ENCODE assay signal across 28 cellular contexts in genomic region chr20:10927011-10927583, GRCh38.
DNase-seq lines count a peak whose midpoint lies in the region; TF ChIP-seq lines count a peak whose summit lies in the region.
"Had no signal": no experiment of that assay in that cellular context is flagged by ENCODE, and none has a peak within 500 bp of the region (broad histone marks: within the 10 kb centered on the region; RNA-seq: fewer than 3 reads in every experiment).

No MANE protein-coding gene starts in this region.

- no peaks in the 10 kb centered on the region for H3K27me3 Mint-ChIP-seq in osteocyte (ENCODE audit: unreplicated experiment)
- H3K27me3 Mint-ChIP-seq: activated naive CD4-positive, alpha-beta T cell treated with anti-CD3 and anti-CD28 coated beads, Interleukin-2, amount 10 ng/mL, durations not matched to agents 7 days and 5 days had no signal

- no peaks in the 10 kb centered on the region for H3K36me3 Mint-ChIP-seq in osteocyte (ENCODE audit: unreplicated experiment)
- H3K36me3 Mint-ChIP-seq: activated naive CD4-positive, alpha-beta T cell treated with anti-CD3 and anti-CD28 coated beads, Interleukin-2, amount 10 ng/mL, durations not matched to agents 7 days and 5 days; CD14-positive monocyte; natural killer cell had no signal

- DNase-seq in NCI-H1417 (lab: John Stamatoyannopoulos, UW): peak in 2 of 3 experiments; percentile 20 to 94
- no peak for DNase-seq in NCI-H1417 treated with DMSO at 0.1 percent for 48 hours (lab: John Stamatoyannopoulos, UW)
- DNase-seq in NCI-H2029 treated with DMSO at 0.1 percent for 48 hours (lab: John Stamatoyannopoulos, UW): peak; percentile 92
- peak; percentile 44 for DNase-seq in NCI-H524 treated with DMSO at 0.1 percent for 48 hours (lab: John Stamatoyannopoulos, UW)
- DNase-seq in osteocyte (ENCODE audit: extremely low spot score, unreplicated experiment): no peak
- no peak for DNase-seq in activated naive CD4-positive, alpha-beta T cell treated with Interleukin-2 at 50 U/mL for 16 hours
- no peak for DNase-seq in GM19238 (ENCODE audit: insufficient read length, low spot score)
- no peak for DNase-seq in NCI-H1436 treated with DMSO at 0.1 percent for 48 hours (lab: John Stamatoyannopoulos, UW)
- DNase-seq: activated CD4-positive, alpha-beta T cell treated with anti-CD3 and anti-CD28 coated beads, Interleukin-2, amount 50 U/mL, for 48 hours; activated CD4-positive, CD25-positive, alpha-beta regulatory T cell; activated naive CD4-positive, alpha-beta T cell treated with anti-CD3 and anti-CD28 coated beads, Interleukin-2, amount 10 ng/mL, durations not matched to agents 7 days and 5 days; adrenal gland; Caco-2; foreskin melanocyte; heart right ventricle; natural killer cell; NCI-H1694 treated with DMSO at 0.1 percent for 48 hours; NCI-H446 treated with DMSO at 0.1 percent for 48 hours; NK-92 treated with Interleukin-12 subunit alpha and Interleukin-12 subunit beta, amount 100 ng/mL, for 24 hours; nucleus accumbens; PC-3; psoas muscle; sigmoid colon; stimulated activated CD4-positive, alpha-beta T cell treated with anti-CD3 and anti-CD28 coated beads, Interleukin-4, amount 100 ng/mL, for 24 hours; thyroid gland had no signal

- H3K4me3 Mint-ChIP-seq in osteocyte (ENCODE audit: unreplicated experiment): no peak overlapping the region
- H3K4me3 Mint-ChIP-seq: activated naive CD4-positive, alpha-beta T cell treated with anti-CD3 and anti-CD28 coated beads, Interleukin-2, amount 10 ng/mL, durations not matched to agents 7 days and 5 days; activated T-helper 1 cell treated with anti-CD3 and anti-CD28 coated beads, Interleukin-12 subunit alpha, Interleukin-12 subunit beta, Interleukin-2, Interleukin-4 antibody, amounts not matched to agents 30 ng/mL and 10 ng/mL and 1 ng/mL, durations not matched to agents 14 hours and 24 hours and 36 hours; CD14-positive monocyte; natural killer cell; T-helper 1 cell treated with Interleukin-12 subunit alpha and Interleukin-12 subunit beta and Interleukin-4 antibody, amounts not matched to agents 30 μg/mL and 1 μg/mL, for 36 hours had no signal

- peak overlapping the region; percentile 62 for H3K27ac Mint-ChIP-seq in osteocyte (ENCODE audit: unreplicated experiment)
- H3K27ac Mint-ChIP-seq: activated naive CD4-positive, alpha-beta T cell treated with anti-CD3 and anti-CD28 coated beads, Interleukin-2, amount 10 ng/mL, durations not matched to agents 7 days and 5 days; activated T-helper 1 cell treated with anti-CD3 and anti-CD28 coated beads, Interleukin-12 subunit alpha, Interleukin-12 subunit beta, Interleukin-2, Interleukin-4 antibody, amounts not matched to agents 30 ng/mL and 10 ng/mL and 1 ng/mL, durations not matched to agents 14 hours and 24 hours and 36 hours; natural killer cell; T-helper 1 cell treated with Interleukin-12 subunit alpha and Interleukin-12 subunit beta and Interleukin-4 antibody, amounts not matched to agents 30 μg/mL and 1 μg/mL, for 36 hours had no signal

- peaks cover 66% of the 10 kb centered on the region for H3K4me1 Mint-ChIP-seq in osteocyte (ENCODE audit: unreplicated experiment)
- H3K4me1 Mint-ChIP-seq: activated naive CD4-positive, alpha-beta T cell treated with anti-CD3 and anti-CD28 coated beads, Interleukin-2, amount 10 ng/mL, durations not matched to agents 7 days and 5 days; CD14-positive monocyte; natural killer cell had no signal

- no peaks in the 10 kb centered on the region for H3K9me3 Mint-ChIP-seq in osteocyte (ENCODE audit: unreplicated experiment)
- H3K9me3 Mint-ChIP-seq: activated T-helper 1 cell treated with anti-CD3 and anti-CD28 coated beads, Interleukin-12 subunit alpha, Interleukin-12 subunit beta, Interleukin-2, Interleukin-4 antibody, amounts not matched to agents 30 ng/mL and 10 ng/mL and 1 ng/mL, durations not matched to agents 14 hours and 24 hours and 36 hours had no signal

- TF ChIP-seq CTCF in osteocyte (IDR thresholded peaks at IDR 0.05): no peak

Comparison
In these comparisons a context has a peak if more than half of its experiments do, and no peak if none do; other contexts are left out.
1. DNase-seq: peak in NCI-H1417 (2 of 3), NCI-H2029 treated with DMSO at 0.1 percent for 48 hours (single experiment) and NCI-H524 treated with DMSO at 0.1 percent for 48 hours (single experiment); none in NCI-H1417 treated with DMSO at 0.1 percent for 48 hours (single experiment), osteocyte (single experiment), activated naive CD4-positive, alpha-beta T cell treated with Interleukin-2 at 50 U/mL for 16 hours (single experiment), GM19238 (single experiment) and NCI-H1436 treated with DMSO at 0.1 percent for 48 hours (single experiment).